In genomic region chr9:70477146-70477745, GRCh38 we compare ENCODE assay signal across 15 cellular contexts.
DNase-seq lines count a peak whose midpoint lies in the region; ATAC-seq, FAIRE-seq and TF ChIP-seq lines count a peak whose summit lies in the region.
"Had no signal": no experiment of that assay in that cellular context is flagged by ENCODE, and none has a peak within 500 bp of the region (broad histone marks: within the 10 kb centered on the region; RNA-seq: fewer than 3 reads in every experiment).

No MANE protein-coding gene starts in this region.

- TF ChIP-seq CTCF in epithelial cell of esophagus (IDR thresholded peaks at IDR 0.05; ENCODE audit: insufficient read depth, low read depth, low read length, missing control alignments) (no peak), retinal pigment epithelial cell (conservative IDR thresholded peaks at IDR 0.05; ENCODE audit: low read depth, low read length) (no peak), Calu3 (IDR thresholded peaks at IDR 0.05; ENCODE audit: unreplicated experiment) (no peak)

- H3K27ac ChIP-seq in CD8-positive, alpha-beta memory T cell (ENCODE audit: low read depth, low read length) = no peak overlapping the region

- no peaks in the 10 kb centered on the region for H3K9me3 Mint-ChIP-seq in Calu3 (ENCODE audit: low read depth, unreplicated experiment)
- no peaks in the 10 kb centered on the region for H3K9me3 Mint-ChIP-seq in CD8-positive, alpha-beta memory T cell
- H3K9me3 Mint-ChIP-seq: activated naive CD4-positive, alpha-beta T cell treated with anti-CD3 and anti-CD28 coated beads, Interleukin-2, amount 50 U/mL, for 24 hours had no signal

- no peaks in the 10 kb centered on the region for H3K36me3 ChIP-seq in CD8-positive, alpha-beta memory T cell (ENCODE audit: insufficient read depth, low read length)
- H3K36me3 ChIP-seq: pancreas had no signal

- DNase-seq in EH (ENCODE audit: low read depth) (peak; percentile 65), RCC 7860 (ENCODE audit: low spot score) (peak; percentile 20), epithelial cell of esophagus (ENCODE audit: low read depth) (peak; percentile 66), retinal pigment epithelial cell (ENCODE audit: low read depth) (peak; percentile 88), Calu3 (no peak), inferior parietal cortex (ENCODE audit: extremely low spot score) (no peak)
- no peak for DNase-seq in CD8-positive, alpha-beta memory T cell
- DNase-seq: NCI-H2107; NK-92 treated with Interleukin-12 subunit alpha and Interleukin-12 subunit beta, amount 100 ng/mL, for 24 hours; pancreas; stimulated activated CD8-positive, alpha-beta memory T cell treated with anti-CD3 and anti-CD28 coated beads, Interleukin-4, amount 100 ng/mL, for 48 hours had no signal

- H3K4me3 Mint-ChIP-seq in Calu3 (ENCODE audit: low read depth, unreplicated experiment) = no peak overlapping the region
- no peak overlapping the region for H3K4me3 Mint-ChIP-seq in CD8-positive, alpha-beta memory T cell
- H3K4me3 Mint-ChIP-seq: activated naive CD4-positive, alpha-beta T cell treated with anti-CD3 and anti-CD28 coated beads, Interleukin-2, amount 50 U/mL, for 24 hours; B cell had no signal

- no peak for ATAC-seq in GM18511 (IDR thresholded peaks at IDR 0.05; ENCODE audit: unreplicated experiment)
- ATAC-seq: esophagus mucosa, pancreas had no signal

- H3K27me3 ChIP-seq in CD8-positive, alpha-beta memory T cell (ENCODE audit: insufficient read depth, low read length, poor library complexity, severe bottlenecking) = no peaks in the 10 kb centered on the region
- H3K27me3 ChIP-seq: pancreas had no signal

- H3K9me3 ChIP-seq in CD8-positive, alpha-beta memory T cell (ENCODE audit: low read length) = no peaks in the 10 kb centered on the region
- H3K9me3 ChIP-seq: pancreas had no signal

- no peaks in the 10 kb centered on the region for H3K36me3 Mint-ChIP-seq in Calu3 (ENCODE audit: insufficient read depth, unreplicated experiment)
- no peaks in the 10 kb centered on the region for H3K36me3 Mint-ChIP-seq in CD8-positive, alpha-beta memory T cell
- H3K36me3 Mint-ChIP-seq: activated naive CD4-positive, alpha-beta T cell treated with anti-CD3 and anti-CD28 coated beads, Interleukin-2, amount 50 U/mL, for 24 hours had no signal

- H3K27me3 Mint-ChIP-seq in Calu3 (ENCODE audit: unreplicated experiment) = no peaks in the 10 kb centered on the region
- H3K27me3 Mint-ChIP-seq in CD8-positive, alpha-beta memory T cell = peaks cover 3% of the 10 kb centered on the region in 2 donors
- H3K27me3 Mint-ChIP-seq: activated naive CD4-positive, alpha-beta T cell treated with anti-CD3 and anti-CD28 coated beads, Interleukin-2, amount 50 U/mL, for 24 hours had no signal

- H3K4me3 ChIP-seq in epithelial cell of esophagus (ENCODE audit: low read length) (no peak overlapping the region), retinal pigment epithelial cell (ENCODE audit: low read length) (no peak overlapping the region)
- H3K4me3 ChIP-seq in CD8-positive, alpha-beta memory T cell (ENCODE audit: low read length) = no peak overlapping the region
- H3K4me3 ChIP-seq: pancreas had no signal

- intact Hi-C loops in Calu3 (cut with micrococcal nuclease; ENCODE audit: unreplicated experiment) = no loop called here

- no peaks in the 10 kb centered on the region for H3K4me1 ChIP-seq in CD8-positive, alpha-beta memory T cell (ENCODE audit: insufficient read depth, low read length)

- peaks cover 19% of the 10 kb centered on the region for H3K4me1 Mint-ChIP-seq in Calu3 (ENCODE audit: low read depth, unreplicated experiment)
- no peaks in the 10 kb centered on the region for H3K4me1 Mint-ChIP-seq in CD8-positive, alpha-beta memory T cell
- H3K4me1 Mint-ChIP-seq: B cell had no signal

- CTCF ChIA-PET in Calu3 (lab: Charles Lee) = no interaction called here
- CTCF ChIA-PET in CD8-positive, alpha-beta memory T cell (lab: Charles Lee) = no interaction called here

- BruUV-seq in Calu3 (replicated peaks; lab: Mats Ljungman, UMichigan) = no TSS peak

- POLR2A ChIA-PET in CD8-positive, alpha-beta memory T cell (lab: Charles Lee) = interaction anchor here (0.6 kb wide), 1 partner anchor 55 kb away, joined by 3 read pairs; no protein-coding TSS in a partner anchor

- H3K27ac Mint-ChIP-seq in Calu3 (ENCODE audit: unreplicated experiment) = no peak overlapping the region
- no peak overlapping the region for H3K27ac Mint-ChIP-seq in CD8-positive, alpha-beta memory T cell
- H3K27ac Mint-ChIP-seq: activated naive CD4-positive, alpha-beta T cell treated with anti-CD3 and anti-CD28 coated beads, Interleukin-2, amount 50 U/mL, for 24 hours; B cell had no signal

- no peak for FAIRE-seq in RCC 7860 (lab: Jason Lieb, UNC)

Comparison
In these comparisons a context has a peak if more than half of its experiments do, and no peak if none do; other contexts are left out.
1. DNase-seq: peak in EH (single experiment), RCC 7860 (single experiment), epithelial cell of esophagus (single experiment) and retinal pigment epithelial cell (single experiment); none in Calu3 (single experiment), CD8-positive, alpha-beta memory T cell (0 of 5) and inferior parietal cortex (single experiment).